Comparison of ENCODE assay signal across 26 cellular contexts in the genomic region with DNA sequence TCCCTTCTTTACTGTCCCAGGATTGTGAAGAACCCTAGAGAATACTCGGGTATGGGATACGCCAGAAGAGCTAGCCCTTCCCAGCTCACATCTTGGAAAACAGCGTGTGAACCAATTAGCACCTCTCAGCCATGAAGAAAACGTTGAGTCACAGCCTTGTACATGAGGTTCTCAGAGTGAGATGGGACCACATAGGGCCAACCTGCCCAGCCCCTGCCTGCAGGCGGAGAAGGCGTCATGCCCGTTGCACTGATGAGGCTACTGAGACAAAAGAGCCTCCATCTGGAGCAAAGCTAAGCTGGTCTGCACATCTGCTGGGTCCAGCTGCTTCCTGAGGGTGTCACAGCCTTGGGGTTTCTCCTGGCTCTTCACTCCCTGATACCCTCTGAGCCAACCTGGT.
"Had no signal": no experiment of that assay in that cellular context is flagged by ENCODE, and none has a peak within 500 bp of the region (broad histone marks: within the 10 kb centered on the region; RNA-seq: fewer than 3 reads in every experiment).

No MANE protein-coding gene starts in this region.

- ATAC-seq: activated T-cell treated with anti-CD3 and anti-CD28 coated beads, Interleukin-2, amount 50 U/mL, for 4 hours; body of pancreas; PC-3; T-helper 17 cell; WTC11 had no signal

- H3K4me3 Mint-ChIP-seq: activated naive CD8-positive, alpha-beta T cell treated with anti-CD3 and anti-CD28 coated beads, Interleukin-2, amount 50 U/mL, for 24 hours; activated T-cell treated with anti-CD3 and anti-CD28 coated beads, Interleukin-2, amount 50 U/mL, for 4 hours; T-helper 17 cell; WTC11 had no signal

- H3K27ac Mint-ChIP-seq: activated naive CD4-positive, alpha-beta T cell treated with anti-CD3 and anti-CD28 coated beads, Interleukin-2, amount 50 U/mL, for 72 hours; activated naive CD8-positive, alpha-beta T cell treated with anti-CD3 and anti-CD28 coated beads, Interleukin-2, amount 50 U/mL, for 24 hours; T-helper 17 cell; WTC11 had no signal

- H3K27ac ChIP-seq: ascending aorta, body of pancreas had no signal

- DNase-seq: activated CD4-positive, alpha-beta T cell treated with anti-CD3 and anti-CD28 coated beads for 48 hours; activated CD4-positive, alpha-beta T cell treated with anti-CD3 and anti-CD28 coated beads, Interleukin-2, amount 50 U/mL, for 48 hours; activated CD4-positive, CD25-positive, alpha-beta regulatory T cell treated with anti-CD3 and anti-CD28 coated beads, Interleukin-2, amount 50 U/mL, for 72 hours; activated CD8-positive, alpha-beta memory T cell treated with anti-CD3 and anti-CD28 coated beads for 24 hours; activated effector memory CD4-positive, alpha-beta T cell treated with anti-CD3 and anti-CD28 coated beads, Interleukin-2, amount 50 U/mL, for 16 hours; activated naive CD4-positive, alpha-beta T cell treated with Interleukin-2 at 50 U/mL for 16 hours; activated naive CD8-positive, alpha-beta T cell treated with anti-CD3 and anti-CD28 coated beads, Interleukin-2, amount 50 U/mL, for 24 hours; activated T-cell treated with anti-CD3 and anti-CD28 coated beads, Interleukin-2, amount 50 U/mL, for 4 hours; amniotic stem cell; body of pancreas; central memory CD4-positive, alpha-beta T cell; Karpas-422; MM.1S; NCI-H1105; NCI-H1436; NCI-H1694 treated with DMSO at 0.1 percent for 48 hours; NCI-H2029 treated with DMSO at 0.1 percent for 48 hours; NCI-H446; NCI-H526; PC-3; SIG-M5; T-helper 17 cell; T-helper 9 cell had no signal

- H3K4me1 ChIP-seq: body of pancreas had no signal

- H3K27me3 ChIP-seq: ascending aorta, body of pancreas had no signal

- H3K36me3 ChIP-seq: ascending aorta had no signal

- H3K9me3 Mint-ChIP-seq: activated naive CD8-positive, alpha-beta T cell treated with anti-CD3 and anti-CD28 coated beads, Interleukin-2, amount 50 U/mL, for 24 hours; activated T-cell treated with anti-CD3 and anti-CD28 coated beads, Interleukin-2, amount 50 U/mL, for 4 hours had no signal

- H3K9me3 ChIP-seq: ascending aorta, body of pancreas had no signal

- H3K4me3 ChIP-seq: ascending aorta, body of pancreas had no signal

- H3K36me3 Mint-ChIP-seq: activated naive CD4-positive, alpha-beta T cell treated with anti-CD3 and anti-CD28 coated beads, Interleukin-2, amount 50 U/mL, for 72 hours; WTC11 had no signal

- H3K27me3 Mint-ChIP-seq: activated naive CD8-positive, alpha-beta T cell treated with anti-CD3 and anti-CD28 coated beads, Interleukin-2, amount 50 U/mL, for 24 hours; T-helper 17 cell had no signal
